ENCODE assay signal across 11 cellular contexts in the genomic region with DNA sequence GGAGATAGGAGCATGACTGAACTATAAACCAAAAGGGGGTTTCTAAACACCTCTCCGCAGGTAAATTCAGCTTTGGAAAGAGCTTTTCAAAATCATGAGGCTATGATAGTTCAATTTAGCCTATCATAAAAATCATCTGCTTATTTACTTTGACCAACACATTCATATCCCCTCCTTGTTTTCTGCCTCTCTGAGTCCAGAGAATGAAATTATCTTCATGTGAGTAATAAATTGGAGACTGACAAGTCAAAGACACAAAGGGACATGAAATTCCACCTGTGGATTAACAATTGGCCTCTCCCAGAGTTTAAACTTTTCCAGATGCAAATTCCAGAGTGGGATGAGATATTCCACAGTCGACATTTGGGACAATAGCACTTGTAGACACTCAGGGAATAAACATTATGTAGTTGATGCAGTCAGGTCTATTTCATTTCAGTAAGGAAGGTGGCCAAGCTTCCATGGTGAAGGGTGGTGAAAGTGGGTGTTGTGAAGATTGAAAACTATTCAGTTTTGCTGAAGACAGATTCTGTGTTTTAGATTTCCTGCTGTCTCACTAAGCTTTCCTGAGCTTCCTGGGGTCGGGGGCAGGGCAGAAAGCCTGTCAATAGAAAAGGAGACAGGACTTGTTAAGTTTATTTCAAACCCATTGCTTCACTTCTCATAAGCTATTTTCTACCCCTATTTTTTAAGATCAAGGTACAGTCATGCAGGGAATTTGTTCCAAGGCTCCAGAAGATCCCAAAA.
A peak's percentile ranks its signal among the peaks of the same experiment; 100 is the strongest.
DNase-seq lines count a peak whose midpoint lies in the region; ATAC-seq and TF ChIP-seq lines count a peak whose summit lies in the region.
"Had no signal": no experiment of that assay in that cellular context is flagged by ENCODE, and none has a peak within 500 bp of the region (broad histone marks: within the 10 kb centered on the region; RNA-seq: fewer than 3 reads in every experiment).

No MANE protein-coding gene starts in this region.

- peaks cover 2% of the 10 kb centered on the region for H3K4me1 ChIP-seq in mesendoderm (ENCODE audit: control insufficient read depth, low read depth, low read length)
- H3K4me1 ChIP-seq in vagina = peaks cover 75% of the 10 kb centered on the region

- H3K27me3 ChIP-seq in mesendoderm (ENCODE audit: insufficient read depth, low read length, poor library complexity) = no peaks in the 10 kb centered on the region
- H3K27me3 ChIP-seq in vagina = no peaks in the 10 kb centered on the region
- H3K27me3 ChIP-seq: dorsolateral prefrontal cortex, testis had no signal

- no peak for TF ChIP-seq CTCF in vagina (IDR thresholded peaks at IDR 0.05)
- TF ChIP-seq CTCF in GM13977 (IDR thresholded peaks at IDR 0.05; ENCODE audit: extremely low read depth, insufficient read depth, missing control alignments) = no peak

- H3K4me3 ChIP-seq in mesendoderm (ENCODE audit: low read length) = no peak overlapping the region
- H3K4me3 ChIP-seq in vagina = no peak overlapping the region
- H3K4me3 ChIP-seq: dorsolateral prefrontal cortex, testis had no signal

- no peaks in the 10 kb centered on the region for H3K36me3 ChIP-seq in mesendoderm (ENCODE audit: control insufficient read depth, insufficient read depth, low read length)
- H3K36me3 ChIP-seq in vagina = no peaks in the 10 kb centered on the region

- no peak overlapping the region for H2AK5ac ChIP-seq in mesendoderm (ENCODE audit: low read length)

- no CpG with 5 or more reads among the region's 3 CpGs for WGBS in mesendoderm (ENCODE audit: extremely low coverage, insufficient coverage, low lambda C conversion rate)

- in situ Hi-C loops in GM13977 (cut with MboI; ENCODE audit: low pct_unique_long_range_greater_than_20kb, low sequenced_read_pairs, unreplicated experiment) = no loop called here

- H3K4ac ChIP-seq in mesendoderm (ENCODE audit: low read depth, low read length) = no peak overlapping the region

- H4K5ac ChIP-seq in mesendoderm (ENCODE audit: low read length) = no peak overlapping the region

- no peak overlapping the region for H3K18ac ChIP-seq in mesendoderm (ENCODE audit: low read length)

- no peaks in the 10 kb centered on the region for H3K79me1 ChIP-seq in mesendoderm (ENCODE audit: low read length)

- no peak overlapping the region for H3K9ac ChIP-seq in mesendoderm (ENCODE audit: low read length)

- H2BK5ac ChIP-seq in mesendoderm (ENCODE audit: low read length) = no peak overlapping the region

- H4K8ac ChIP-seq in mesendoderm (ENCODE audit: low read depth, low read length) = no peak overlapping the region

- peak overlapping the region; percentile 59 for H2BK15ac ChIP-seq in mesendoderm (replicated peaks; ENCODE audit: low read depth)

- H3K56ac ChIP-seq in mesendoderm (ENCODE audit: low read length) = no peak overlapping the region

- no peaks in the 10 kb centered on the region for H3K9me3 Mint-ChIP-seq in activated naive CD4-positive, alpha-beta T cell treated with anti-CD3 and anti-CD28 coated beads, Interleukin-2, amount 10 ng/mL, durations not matched to agents 7 days and 5 days
- H3K9me3 Mint-ChIP-seq in activated naive CD8-positive, alpha-beta T cell treated with anti-CD3 and anti-CD28 coated beads, Interleukin-2, amount 50 U/mL, for 24 hours = no peaks in the 10 kb centered on the region
- H3K9me3 Mint-ChIP-seq: WTC11 had no signal

- intact Hi-C loops in vagina (cut with DNase I) = no loop called here

- H3K4me3 Mint-ChIP-seq in activated naive CD4-positive, alpha-beta T cell treated with anti-CD3 and anti-CD28 coated beads, Interleukin-2, amount 10 ng/mL, durations not matched to agents 7 days and 5 days = no peak overlapping the region
- H3K4me3 Mint-ChIP-seq in activated naive CD8-positive, alpha-beta T cell treated with anti-CD3 and anti-CD28 coated beads, Interleukin-2, amount 50 U/mL, for 24 hours = peak overlapping the region; percentile 69
- H3K4me3 Mint-ChIP-seq: WTC11 had no signal

- no peak for ATAC-seq in activated naive CD8-positive, alpha-beta T cell treated with anti-CD3 and anti-CD28 coated beads, Interleukin-2, amount 50 U/mL, for 24 hours
- no peak for ATAC-seq in GM21390 (IDR thresholded peaks at IDR 0.05; ENCODE audit: unreplicated experiment)
- ATAC-seq: WTC11 had no signal

- H3K9me3 ChIP-seq in vagina = no peaks in the 10 kb centered on the region
- H3K9me3 ChIP-seq: testis had no signal

- no peak overlapping the region for H3K4me2 ChIP-seq in mesendoderm (ENCODE audit: low read length)

- no peak overlapping the region for H3K23ac ChIP-seq in mesendoderm (ENCODE audit: low read length)

- no peaks in the 10 kb centered on the region for H3K36me3 Mint-ChIP-seq in activated naive CD4-positive, alpha-beta T cell treated with anti-CD3 and anti-CD28 coated beads, Interleukin-2, amount 10 ng/mL, durations not matched to agents 7 days and 5 days
- no peaks in the 10 kb centered on the region for H3K36me3 Mint-ChIP-seq in activated naive CD8-positive, alpha-beta T cell treated with anti-CD3 and anti-CD28 coated beads, Interleukin-2, amount 50 U/mL, for 24 hours (ENCODE audit: low read depth)
- H3K36me3 Mint-ChIP-seq: WTC11 had no signal

- CTCF ChIA-PET in activated naive CD4-positive, alpha-beta T cell treated with anti-CD3 and anti-CD28 coated beads, Interleukin-2, amount 10 ng/mL, durations not matched to agents 7 days and 5 days (lab: Charles Lee) = interaction anchor here (0.9 to 1.1 kb wide), 2 partner anchors 28 to 41 kb away, joined by 3 read pairs; no protein-coding TSS in a partner anchor

- H3K27me3 Mint-ChIP-seq in activated naive CD4-positive, alpha-beta T cell treated with anti-CD3 and anti-CD28 coated beads, Interleukin-2, amount 10 ng/mL, durations not matched to agents 7 days and 5 days = no peaks in the 10 kb centered on the region
- H3K27me3 Mint-ChIP-seq in activated naive CD8-positive, alpha-beta T cell treated with anti-CD3 and anti-CD28 coated beads, Interleukin-2, amount 50 U/mL, for 24 hours = no peaks in the 10 kb centered on the region

- peak overlapping the region; percentile 87 for H3K27ac Mint-ChIP-seq in activated naive CD4-positive, alpha-beta T cell treated with anti-CD3 and anti-CD28 coated beads, Interleukin-2, amount 10 ng/mL, durations not matched to agents 7 days and 5 days
- H3K27ac Mint-ChIP-seq in activated naive CD8-positive, alpha-beta T cell treated with anti-CD3 and anti-CD28 coated beads, Interleukin-2, amount 50 U/mL, for 24 hours = peak overlapping the region; percentile 93
- H3K27ac Mint-ChIP-seq: WTC11 had no signal

- H2BK120ac ChIP-seq in mesendoderm (ENCODE audit: low read depth, low read length) = no peak overlapping the region

- H3K27ac ChIP-seq in mesendoderm (ENCODE audit: low read depth, low read length) (no peak overlapping the region), vagina (peak overlapping the region; percentile 55)

- no peaks in the 10 kb centered on the region for H3K79me2 ChIP-seq in mesendoderm (ENCODE audit: control insufficient read depth, insufficient read depth, low read length)

- H3K4me1 Mint-ChIP-seq in activated naive CD4-positive, alpha-beta T cell treated with anti-CD3 and anti-CD28 coated beads, Interleukin-2, amount 10 ng/mL, durations not matched to agents 7 days and 5 days = peaks cover 74% of the 10 kb centered on the region
- peaks cover 94% of the 10 kb centered on the region for H3K4me1 Mint-ChIP-seq in activated naive CD8-positive, alpha-beta T cell treated with anti-CD3 and anti-CD28 coated beads, Interleukin-2, amount 50 U/mL, for 24 hours

- TF ChIP-seq POLR2A in vagina (IDR thresholded peaks at IDR 0.05) = no peak

- no peak for DNase-seq in activated naive CD4-positive, alpha-beta T cell treated with anti-CD3 and anti-CD28 coated beads, Interleukin-2, amount 10 ng/mL, durations not matched to agents 7 days and 5 days
- no peak for DNase-seq in activated naive CD4-positive, alpha-beta T cell treated with Interleukin-2 at 50 U/mL for 16 hours
- no peak for DNase-seq in activated naive CD8-positive, alpha-beta T cell treated with anti-CD3 and anti-CD28 coated beads, Interleukin-2, amount 50 U/mL, for 24 hours
- no peak for DNase-seq in mesendoderm
- DNase-seq in vagina (ENCODE audit: extremely low spot score in 2 of 2) = no peak
- no peak for DNase-seq in GM13977 (ENCODE audit: low spot score)
- no peak for DNase-seq in LoVo (ENCODE audit: low spot score)
- DNase-seq: testis had no signal
